ENCODE assay signal across 9 cellular contexts in genomic region chr18:68840554-68841263, GRCh38. TPM values are rescaled to one million over a fixed set of nuclear protein-coding genes. Genes with fewer than 3 reads are reported as not detected.
DNase-seq lines count a peak whose midpoint lies in the region; TF ChIP-seq lines count a peak whose summit lies in the region.
"Had no signal": no experiment of that assay in that cellular context is flagged by ENCODE, and none has a peak within 500 bp of the region (broad histone marks: within the 10 kb centered on the region; RNA-seq: fewer than 3 reads in every experiment).

No MANE protein-coding gene starts in this region.

- TF ChIP-seq CTCF in BJ (IDR thresholded peaks at IDR 0.05; ENCODE audit: insufficient read depth, low read depth, low read length): no peak
- no peak for TF ChIP-seq CTCF in choroid plexus epithelial cell (conservative IDR thresholded peaks at IDR 0.05; ENCODE audit: low read depth, low read length)
- TF ChIP-seq CTCF in spleen (IDR thresholded peaks at IDR 0.05 in 8 of 11, conservative IDR thresholded peaks at IDR 0.05 in 3 of 11): no peak

- H3K27me3 ChIP-seq in BJ (ENCODE audit: control insufficient read depth, insufficient read depth, low read length): no peaks in the 10 kb centered on the region
- no peaks in the 10 kb centered on the region for H3K27me3 ChIP-seq in spleen (replicated peaks in 1 of 7)

- no peaks in the 10 kb centered on the region for H3K9me3 ChIP-seq in spleen

- no peak for TF ChIP-seq POLR2A in spleen (IDR thresholded peaks at IDR 0.05)

- DNase-seq in BJ (ENCODE audit: low read depth): peak; percentile 85
- DNase-seq in LHCN-M2 (ENCODE audit: low read depth): peak; percentile 95
- peak; percentile 95 for DNase-seq in choroid plexus epithelial cell (ENCODE audit: low read depth)
- DNase-seq in lung microvascular endothelial cell (ENCODE audit: low read depth in 2 of 2): peak; percentile 90 to 98
- DNase-seq in cerebellar cortex (ENCODE audit: low spot score): no peak
- no peak for DNase-seq in activated T-cell treated with anti-CD3 and anti-CD28 coated beads, Interleukin-2, amount 50 U/mL, for 1 hour
- no peak for DNase-seq in spleen
- no peak for DNase-seq in substantia nigra (lab: John Stamatoyannopoulos, UW)

- POLR2A ChIA-PET in BJ (lab: Charles Lee): no interaction called here

- intact Hi-C loops in spleen (cut with DNase I; ENCODE audit: low total_unique reads): no loop called here

- 51 to 67% (median 53%) methylated on average over 7 of the region's 7 CpGs for WGBS in spleen, 5 donors

- H3K4me1 ChIP-seq in spleen: peaks cover 0 to 18% (median 6%) of the 10 kb centered on the region in 6 donors

- H3K4me3 ChIP-seq in BJ (ENCODE audit: low read depth, low read length) (no peak overlapping the region), choroid plexus epithelial cell (ENCODE audit: low read depth, low read length) (no peak overlapping the region), spleen (no peak overlapping the region)

- H3K27ac ChIP-seq in spleen: peak overlapping the region in 4 of 8 donors; percentile 6 to 40 (median 30)
- H3K27ac ChIP-seq in substantia nigra (ENCODE audit: low read depth, low read length, poor library complexity, severe bottlenecking): no peak overlapping the region
- H3K27ac ChIP-seq: VCaP had no signal

- CTCF ChIA-PET in BJ (lab: Yijun Ruan, JAX): no interaction called here

- no peaks in the 10 kb centered on the region for H3K36me3 ChIP-seq in BJ (ENCODE audit: control insufficient read depth, insufficient read depth, low read length)
- no peaks in the 10 kb centered on the region for H3K36me3 ChIP-seq in spleen

RNA-seq across cellular contexts. Expression of gene CCDC102B, which starts 42.8 kb away (rescaled TPM):
- polyA plus RNA-seq in BJ (2011; rRNA removed) (2.8 and 3.4 TPM in 2 replicates), spleen (1 to 10 TPM; 3.2 to 4.7 (median 3.6) TPM)
- 3.7 and 9.2 TPM in 2 replicates for polyA minus RNA-seq in BJ (2011; rRNA and poly(A)+ RNA removed)
- total RNA-seq in LHCN-M2 (2014; rRNA removed) (9.7 and 13.6 TPM in 2 replicates), lung microvascular endothelial cell (13.1 and 17.7 TPM in 2 replicates), spleen (10 to 100 TPM in 2 of 7 donors, 1 to 10 TPM in 5; 5.5 to 14.7 (median 9.2) TPM)
- 2.2 TPM for polyA plus RNA-seq in LHCN-M2 (2012)

Comparison
In these comparisons a context has a peak if more than half of its experiments do, and no peak if none do; other contexts are left out.
1. DNase-seq: peak in BJ (single experiment), LHCN-M2 (single experiment), choroid plexus epithelial cell (single experiment) and lung microvascular endothelial cell (2 of 2); none in cerebellar cortex (single experiment), activated T-cell treated with anti-CD3 and anti-CD28 coated beads, Interleukin-2, amount 50 U/mL, for 1 hour (single experiment), spleen (single experiment) and substantia nigra (0 of 49).